1 cellular context compared by ENCODE assay signal in the genomic region with DNA sequence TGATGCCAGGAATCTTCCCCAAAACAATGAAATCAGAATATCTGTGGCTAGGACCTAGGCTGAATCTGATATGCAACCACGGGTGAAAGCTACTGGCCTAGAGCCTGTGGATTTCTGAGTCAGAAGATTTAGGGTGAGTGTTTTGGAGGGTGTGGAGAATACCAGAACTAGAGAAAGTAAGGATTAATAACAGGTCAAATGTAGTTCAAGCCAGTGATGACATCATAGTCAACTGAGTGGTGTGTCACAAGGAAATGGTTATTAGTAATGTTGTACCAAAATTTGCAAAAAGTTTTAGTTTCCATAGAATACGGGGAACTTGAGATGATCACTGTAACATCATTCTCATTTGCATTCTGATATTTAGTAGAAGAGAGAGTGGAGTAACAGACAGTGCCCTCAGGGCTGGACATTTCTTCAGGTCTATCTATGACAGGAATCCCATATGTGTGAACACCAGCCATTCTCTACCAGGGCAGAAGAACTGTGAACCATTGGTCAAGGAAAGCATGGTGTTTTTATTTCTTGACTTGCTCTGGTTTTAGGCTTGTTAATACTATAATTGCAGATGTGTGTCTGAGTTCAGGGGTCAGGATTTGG.
TF ChIP-seq lines count a peak whose summit lies in the region.

No MANE protein-coding gene starts in this region.

TF ChIP-seq in HCT116, 20 proteins besides CTCF, POLR2A, EP300 and RAD21 (continued from another document):
- TF ChIP-seq REST (IDR thresholded peaks at IDR 0.05; ENCODE audit: low read depth): no peak
- no peak for TF ChIP-seq ZFX (IDR thresholded peaks at IDR 0.05)
- TF ChIP-seq ZNF274 (IDR thresholded peaks at IDR 0.05; ENCODE audit: low read depth, low read length): no peak
- TF ChIP-seq YY1 (IDR thresholded peaks at IDR 0.05; ENCODE audit: extremely low read depth, insufficient replicate concordance, low read depth, low read length): no peak
- TF ChIP-seq POLR2AphosphoS5 (IDR thresholded peaks at IDR 0.05; ENCODE audit: low read depth, low read length): 0 out of 2 replicates have a peak, but pooled peaks have one; percentile 16
- no peak for TF ChIP-seq EGR1 (IDR thresholded peaks at IDR 0.05; ENCODE audit: low read depth)
- peak; percentile 27; the same call in 1 of the 2 replicates for TF ChIP-seq FOSL1 (IDR thresholded peaks at IDR 0.05; ENCODE audit: low read depth)
- no peak for TF ChIP-seq TCF7L2 (IDR thresholded peaks at IDR 0.05; ENCODE audit: borderline replicate concordance, extremely low read depth, insufficient read depth, insufficient read length)
- peak; percentile 56 for TF ChIP-seq SP1 (IDR thresholded peaks at IDR 0.05; ENCODE audit: low read depth)
